In genomic region chr20:45823949-45824835, GRCh38 we compare ENCODE assay signal across 8 cellular contexts. TPM values are rescaled to one million over a fixed set of nuclear protein-coding genes. Genes with fewer than 3 reads are reported as not detected.
A peak's percentile ranks its signal among the peaks of the same experiment; 100 is the strongest.
DNase-seq lines count a peak whose midpoint lies in the region; ATAC-seq and TF ChIP-seq lines count a peak whose summit lies in the region.

No MANE protein-coding gene starts in this region.

- peak; percentile 77 to 86 for ATAC-seq in naive thymus-derived CD8-positive, alpha-beta T cell
- ATAC-seq in GM21528 (IDR thresholded peaks at IDR 0.05; ENCODE audit: low FRiP score, unreplicated experiment) = no peak

- peaks cover 31% of the 10 kb centered on the region for H3K27me3 Mint-ChIP-seq in endodermal cell (ENCODE audit: insufficient read depth)
- peaks cover 9 to 49% (median 22%) of the 10 kb centered on the region in 5 donors for H3K27me3 Mint-ChIP-seq in naive thymus-derived CD8-positive, alpha-beta T cell

- H3K27me3 ChIP-seq in BLaER1 = peaks cover 44% of the 10 kb centered on the region
- peaks cover 22% of the 10 kb centered on the region for H3K27me3 ChIP-seq in HUES6 (ENCODE audit: control insufficient read depth, insufficient read depth, low read length)
- H3K27me3 ChIP-seq in endodermal cell (ENCODE audit: control insufficient read depth, insufficient read depth, low read length, poor library complexity, severe bottlenecking) = peaks cover 18% of the 10 kb centered on the region
- peaks cover 5% of the 10 kb centered on the region for H3K27me3 ChIP-seq in thymus (ENCODE audit: control insufficient read depth, insufficient read depth)

- 59 to 65% methylated on average over 46 to 57 of the region's 57 CpGs for WGBS in endodermal cell (ENCODE audit: insufficient coverage in 1 of 2, insufficient read length in 1 of 2), 2 experiments
- WGBS in thymus = 20% methylated on average over 57 of the region's 57 CpGs

- peak; percentile 70 for TF ChIP-seq CTCF in endodermal cell (conservative IDR thresholded peaks at IDR 0.05)

- POLR2A ChIA-PET in naive thymus-derived CD8-positive, alpha-beta T cell (lab: Charles Lee) = interaction anchor here (0.5 to 1.6 kb wide), 8 partner anchors 11 to 1656 kb away, joined by 3 to 7 read pairs (median 4); partner anchors contain the start of genes ACOT8, PCIF1 and ZSWIM3

- no peaks in the 10 kb centered on the region for H3K9me3 Mint-ChIP-seq in endodermal cell
- no peaks in the 10 kb centered on the region for H3K9me3 Mint-ChIP-seq in naive thymus-derived CD8-positive, alpha-beta T cell

- no peaks in the 10 kb centered on the region for H3K36me3 ChIP-seq in BLaER1
- H3K36me3 ChIP-seq in HUES6 (ENCODE audit: control insufficient read depth, insufficient read depth, low read length) = no peaks in the 10 kb centered on the region
- no peaks in the 10 kb centered on the region for H3K36me3 ChIP-seq in endodermal cell (ENCODE audit: control insufficient read depth, insufficient read depth, low read length)
- peaks cover 2% of the 10 kb centered on the region for H3K36me3 ChIP-seq in thymus (ENCODE audit: control insufficient read depth, insufficient read depth)

- no peak overlapping the region for H3K4me3 ChIP-seq in BLaER1
- peak overlapping the region; percentile 22 for H3K4me3 ChIP-seq in HUES6 (ENCODE audit: low read depth, low read length)
- H3K4me3 ChIP-seq in endodermal cell (ENCODE audit: low read length) = no peak overlapping the region
- peak overlapping the region; percentile 32 for H3K4me3 ChIP-seq in thymus (ENCODE audit: low read length)

- H3K27ac ChIP-seq in BLaER1 = no peak overlapping the region
- H3K27ac ChIP-seq in HUES6 (ENCODE audit: low read depth, low read length) = no peak overlapping the region
- H3K27ac ChIP-seq in endodermal cell (ENCODE audit: low read depth, low read length) = no peak overlapping the region
- H3K27ac ChIP-seq in thymus (ENCODE audit: low read depth) = no peak overlapping the region

- 0 out of 2 replicates have a peak, but pooled peaks cover 18% of the 10 kb centered on the region for H4K20me1 ChIP-seq in BLaER1

- H3K36me3 Mint-ChIP-seq in endodermal cell (ENCODE audit: low read depth) = no peaks in the 10 kb centered on the region
- peaks cover 0 to 3% (median 0%) of the 10 kb centered on the region in 3 donors for H3K36me3 Mint-ChIP-seq in naive thymus-derived CD8-positive, alpha-beta T cell

- peaks cover 16% of the 10 kb centered on the region for H3K4me1 ChIP-seq in BLaER1
- peaks cover 40% of the 10 kb centered on the region for H3K4me1 ChIP-seq in HUES6 (ENCODE audit: control insufficient read depth, insufficient read depth, low read length)
- no peaks in the 10 kb centered on the region for H3K4me1 ChIP-seq in endodermal cell (ENCODE audit: control insufficient read depth, insufficient read depth, low read length)
- H3K4me1 ChIP-seq in thymus (ENCODE audit: control insufficient read depth, insufficient read depth, low read length) = peaks cover 9% of the 10 kb centered on the region

- H3K4me2 ChIP-seq in BLaER1 = peak overlapping the region; percentile 44

- H3K4me1 Mint-ChIP-seq in endodermal cell = peaks cover 5% of the 10 kb centered on the region
- H3K4me1 Mint-ChIP-seq in naive thymus-derived CD8-positive, alpha-beta T cell = peaks cover 12 to 27% (median 19%) of the 10 kb centered on the region in 4 donors

- DNase-seq in activated CD4-positive, alpha-beta T cell treated with anti-CD3 and anti-CD28 coated beads, Interleukin-2, amount 50 U/mL, for 48 hours = peak; percentile 50 to 57
- DNase-seq in endodermal cell (peak; percentile 88), occipital lobe (lab: John Stamatoyannopoulos, UW) (no peak)
- DNase-seq in naive thymus-derived CD8-positive, alpha-beta T cell = peak; percentile 26 to 74 (median 38)

- H3K4me3 Mint-ChIP-seq in endodermal cell = peak overlapping the region; percentile 42
- peak overlapping the region; percentile 66 to 91 (median 82) for H3K4me3 Mint-ChIP-seq in naive thymus-derived CD8-positive, alpha-beta T cell

- H3K9ac ChIP-seq in BLaER1 (no peak overlapping the region), HUES6 (ENCODE audit: low read length) (no peak overlapping the region), endodermal cell (ENCODE audit: extremely low read depth, low read length, poor library complexity, severe bottlenecking) (no peak overlapping the region)

- H3K9me3 ChIP-seq in BLaER1 = no peaks in the 10 kb centered on the region
- H3K9me3 ChIP-seq in HUES6 (ENCODE audit: control insufficient read depth, insufficient read depth, low read depth, low read length) = no peaks in the 10 kb centered on the region
- no peaks in the 10 kb centered on the region for H3K9me3 ChIP-seq in endodermal cell (ENCODE audit: control insufficient read depth, low read length)
- H3K9me3 ChIP-seq in thymus (ENCODE audit: control insufficient read depth) = peaks cover 1% of the 10 kb centered on the region

- no peak overlapping the region for H3K27ac Mint-ChIP-seq in endodermal cell
- peak overlapping the region in 8 of 10 donors; percentile 37 to 81 (median 56) for H3K27ac Mint-ChIP-seq in naive thymus-derived CD8-positive, alpha-beta T cell

RNA-seq across cellular contexts. Expression of gene TNNC2, which starts 2.9 kb away (rescaled TPM):
- under 1 TPM in 1 of 2 donors, not detected in 1; 0.51 TPM for total RNA-seq in endodermal cell
- polyA plus RNA-seq in endodermal cell (2013, experiment 1 of 2) = 1.2 TPM
- polyA plus RNA-seq in endodermal cell (2013, experiment 2 of 2) = not detected
- under 1 TPM in 1 of 2 experiments, not detected in 1; 0.58 TPM for total RNA-seq in naive thymus-derived CD8-positive, alpha-beta T cell
- polyA plus RNA-seq in naive thymus-derived CD8-positive, alpha-beta T cell = under 1 TPM in 1 of 3 donors, not detected in 2; 0.53 TPM
- 12.6 TPM for polyA plus RNA-seq in thymus
- total RNA-seq in occipital lobe = 1.2 TPM

RNA-seq across cellular contexts. Expression of gene SNX21, which starts 9.4 kb away (rescaled TPM):
- total RNA-seq in endodermal cell (10 to 100 TPM; 18.0 to 18.8 TPM), occipital lobe (22.8 TPM)
- polyA plus RNA-seq in endodermal cell (2013, experiment 1 of 2) = 9.3 TPM
- polyA plus RNA-seq in endodermal cell (2013, experiment 2 of 2) = 10.5 TPM
- total RNA-seq in naive thymus-derived CD8-positive, alpha-beta T cell = 1 to 10 TPM; 1.3 to 1.8 TPM
- polyA plus RNA-seq in naive thymus-derived CD8-positive, alpha-beta T cell = 1 to 10 TPM in 2 of 3 donors, under 1 TPM in 1; 0.30 to 2.2 (median 1.4) TPM
- polyA plus RNA-seq in thymus = 8.4 TPM

RNA-seq across cellular contexts. Expression of gene UBE2C, which starts 11.7 kb away (rescaled TPM):
- 100 to 1,000 TPM; 139 to 216 TPM for total RNA-seq in endodermal cell
- polyA plus RNA-seq in endodermal cell (2013, experiment 1 of 2) = 322 TPM
- polyA plus RNA-seq in endodermal cell (2013, experiment 2 of 2) = 323 TPM
- under 1 TPM in 1 of 2 experiments, not detected in 1; 0.44 TPM for total RNA-seq in naive thymus-derived CD8-positive, alpha-beta T cell
- not detected for polyA plus RNA-seq in naive thymus-derived CD8-positive, alpha-beta T cell
- 25.1 TPM for polyA plus RNA-seq in thymus
- 6.9 TPM for total RNA-seq in occipital lobe

RNA-seq across cellular contexts. Expression of gene DNTTIP1, which starts 32.4 kb away (rescaled TPM):
- total RNA-seq in endodermal cell = 10 to 100 TPM; 31.5 to 36.1 TPM
- polyA plus RNA-seq in endodermal cell (2013, experiment 1 of 2) = 46.4 TPM
- 43.3 TPM for polyA plus RNA-seq in endodermal cell (2013, experiment 2 of 2)
- 10 to 100 TPM; 18.5 to 26.3 TPM for total RNA-seq in naive thymus-derived CD8-positive, alpha-beta T cell
- 10 to 100 TPM; 26.3 to 41.2 (median 29.5) TPM for polyA plus RNA-seq in naive thymus-derived CD8-positive, alpha-beta T cell
- polyA plus RNA-seq in thymus = 44.3 TPM
- 9.2 TPM for total RNA-seq in occipital lobe

RNA-seq across cellular contexts. Expression of gene WFDC3, which starts 32.5 kb away (rescaled TPM):
- under 1 TPM in 1 of 2 donors, not detected in 1; 0.66 TPM for total RNA-seq in endodermal cell
- not detected for polyA plus RNA-seq in endodermal cell (2013, experiment 1 of 2)
- polyA plus RNA-seq in endodermal cell (2013, experiment 2 of 2) = not detected
- not detected for total RNA-seq in naive thymus-derived CD8-positive, alpha-beta T cell
- under 1 TPM in 1 of 3 donors, not detected in 2; 0.73 TPM for polyA plus RNA-seq in naive thymus-derived CD8-positive, alpha-beta T cell
- polyA plus RNA-seq in thymus = 2.1 TPM
- not detected for total RNA-seq in occipital lobe

Comparison
In these comparisons a context has a peak if more than half of its experiments do, and no peak if none do; other contexts are left out.
1. H3K4me3 ChIP-seq: peak in HUES6 (single experiment) and thymus (single experiment); none in BLaER1 (single experiment) and endodermal cell (single experiment).
2. RNA of gene UBE2C, which starts 11.7 kb away (total RNA-seq): 139 to 216 TPM in endodermal cell; 6.9 TPM in occipital lobe (single experiment) and 0.44 TPM in naive thymus-derived CD8-positive, alpha-beta T cell; every median in the first group is over 10 times any median in the second.